In the genomic region with DNA sequence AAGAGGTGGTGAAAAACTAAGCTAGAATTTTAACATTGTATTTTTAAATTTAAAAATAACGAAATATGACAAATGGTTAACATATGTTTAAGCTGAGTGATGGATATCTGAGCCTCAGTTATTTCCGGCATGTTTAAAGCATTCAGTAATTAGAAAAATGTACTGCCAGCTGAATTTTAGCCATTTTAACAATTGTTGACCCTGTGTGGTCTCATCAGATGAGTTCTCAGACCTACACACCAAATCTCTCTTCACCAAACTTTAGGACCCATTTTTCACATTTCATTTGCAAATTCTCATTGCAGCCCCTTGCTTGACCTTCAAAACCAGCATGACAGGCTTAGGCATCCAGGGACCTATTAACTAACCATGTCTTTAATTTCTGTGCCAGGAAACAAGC, we compare ENCODE assay signal across 21 cellular contexts.
"Had no signal": no experiment of that assay in that cellular context is flagged by ENCODE, and none has a peak within 500 bp of the region (broad histone marks: within the 10 kb centered on the region; RNA-seq: fewer than 3 reads in every experiment).

No MANE protein-coding gene starts in this region.

- H3K79me2 ChIP-seq: hepatocyte had no signal

- H3K36me3 Mint-ChIP-seq: naive thymus-derived CD4-positive, alpha-beta T cell had no signal

- H3K4me2 ChIP-seq: hepatocyte had no signal

- H3K27me3 ChIP-seq: colonic mucosa, hepatocyte, stomach, transverse colon had no signal

- H3K36me3 ChIP-seq: colonic mucosa, stomach, thoracic aorta, transverse colon had no signal

- H3K4me1 ChIP-seq: colonic mucosa, stomach, transverse colon had no signal

- H3K9me3 ChIP-seq: colonic mucosa, stomach, thoracic aorta, transverse colon had no signal

- H3K27ac Mint-ChIP-seq: endodermal cell; naive thymus-derived CD4-positive, alpha-beta T cell; nephron progenitor cell had no signal

- H3K4me3 ChIP-seq: colonic mucosa, hepatocyte, lung, stomach, thoracic aorta, transverse colon had no signal

- H3K27me3 Mint-ChIP-seq: naive thymus-derived CD4-positive, alpha-beta T cell had no signal

- H2AFZ ChIP-seq: hepatocyte had no signal

- H3K27ac ChIP-seq: colonic mucosa, hepatocyte, stomach, thoracic aorta, transverse colon had no signal

- H3K4me1 Mint-ChIP-seq: endodermal cell had no signal

- H3K4me3 Mint-ChIP-seq: endodermal cell; naive thymus-derived CD4-positive, alpha-beta T cell; nephron progenitor cell had no signal

- H3K9me3 Mint-ChIP-seq: endodermal cell had no signal

- DNase-seq: colonic mucosa; effector CD4-positive, alpha-beta T cell; endodermal cell; erythroblast; foreskin melanocyte; head of caudate nucleus; left colon; left ventricle myocardium superior; mesenchymal stem cell; naive thymus-derived CD4-positive, alpha-beta T cell; nephron progenitor cell; right cardiac atrium; stimulated activated CD4-positive, alpha-beta T cell treated with anti-CD3 and anti-CD28 coated beads, Interleukin-2, amount 100 ng/mL, for 24 hours; stimulated activated CD4-positive, alpha-beta T cell treated with anti-CD3 and anti-CD28 coated beads, Interleukin-4, amount 100 ng/mL, for 4 hours; stimulated activated naive CD4-positive, alpha-beta T cell; stomach; substantia nigra; transverse colon had no signal
